ENCODE assay signal across 23 cellular contexts in genomic region chr14:93720981-93721483, GRCh38.
A peak's percentile ranks its signal among the peaks of the same experiment; 100 is the strongest.
DNase-seq lines count a peak whose midpoint lies in the region; ATAC-seq, FAIRE-seq and TF ChIP-seq lines count a peak whose summit lies in the region.
"Had no signal": no experiment of that assay in that cellular context is flagged by ENCODE, and none has a peak within 500 bp of the region (broad histone marks: within the 10 kb centered on the region; RNA-seq: fewer than 3 reads in every experiment).

No MANE protein-coding gene starts in this region.

- FAIRE-seq in pancreas (lab: Jason Lieb, UNC): no peak
- FAIRE-seq: D721Med, H1 had no signal

- H4K20me1 ChIP-seq in BLaER1 (no peaks in the 10 kb centered on the region), Karpas-422 (ENCODE audit: insufficient read depth, low read depth, low read length) (no peaks in the 10 kb centered on the region)

- TF ChIP-seq CTCF in coronary artery (IDR thresholded peaks at IDR 0.05): no peak
- no peak for TF ChIP-seq CTCF in sigmoid colon (IDR thresholded peaks at IDR 0.05)
- TF ChIP-seq CTCF in ovary (IDR thresholded peaks at IDR 0.05): no peak
- TF ChIP-seq CTCF in pancreas (IDR thresholded peaks at IDR 0.05): no peak

- H3K9ac ChIP-seq in BLaER1 (no peak overlapping the region), Karpas-422 (ENCODE audit: low read length) (no peak overlapping the region)

- no peak for TF ChIP-seq POLR2A in sigmoid colon (IDR thresholded peaks at IDR 0.05)
- no peak for TF ChIP-seq POLR2A in ovary (IDR thresholded peaks at IDR 0.05)

- H3K79me2 ChIP-seq in Karpas-422 (ENCODE audit: low read length): no peaks in the 10 kb centered on the region

- no peaks in the 10 kb centered on the region for H3K9me3 ChIP-seq in BLaER1
- no peaks in the 10 kb centered on the region for H3K9me3 ChIP-seq in sigmoid colon
- no peaks in the 10 kb centered on the region for H3K9me3 ChIP-seq in Karpas-422 (ENCODE audit: low read length)
- H3K9me3 ChIP-seq in ovary: no peaks in the 10 kb centered on the region
- no peaks in the 10 kb centered on the region for H3K9me3 ChIP-seq in pancreas

- TF ChIP-seq EP300 in sigmoid colon (IDR thresholded peaks at IDR 0.05): no peak
- TF ChIP-seq EP300 in ovary (IDR thresholded peaks at IDR 0.05): no peak

- 91 to 92% methylated on average over 13 of the region's 13 CpGs for WGBS in sigmoid colon, 2 donors
- WGBS in ovary, 3 donors: 86 to 94% (median 90%) methylated on average over 12 to 13 of the region's 13 CpGs
- 80 to 90% methylated on average over 13 of the region's 13 CpGs for WGBS in pancreas, 2 donors

- no peak overlapping the region for H2AFZ ChIP-seq in Karpas-422 (ENCODE audit: low read length)
- H2AFZ ChIP-seq: PC-9 had no signal

- H3K27me3 ChIP-seq in BLaER1 (no peaks in the 10 kb centered on the region), sigmoid colon (no peaks in the 10 kb centered on the region), Karpas-422 (ENCODE audit: low read length) (no peaks in the 10 kb centered on the region), ovary (no peaks in the 10 kb centered on the region), pancreas (no peaks in the 10 kb centered on the region)

- no peaks in the 10 kb centered on the region for H3K9me2 ChIP-seq in Karpas-422 (replicated peaks; ENCODE audit: insufficient read depth, low read length)

- no peaks in the 10 kb centered on the region for H3K36me3 ChIP-seq in BLaER1
- H3K36me3 ChIP-seq in sigmoid colon: peaks cover 0 to 21% (median 0%) of the 10 kb centered on the region in 4 donors
- H3K36me3 ChIP-seq in Karpas-422 (ENCODE audit: insufficient read depth, low read length): no peaks in the 10 kb centered on the region
- no peaks in the 10 kb centered on the region for H3K36me3 ChIP-seq in ovary
- H3K36me3 ChIP-seq in pancreas: no peaks in the 10 kb centered on the region

- peak; percentile 54 for DNase-seq in coronary artery (ENCODE audit: low spot score)
- DNase-seq in mesenteric fat pad (ENCODE audit: low spot score): peak; percentile 82
- DNase-seq in sigmoid colon: peak; percentile 53
- DNase-seq in Karpas-422: no peak
- no peak for DNase-seq in ovary
- DNase-seq in NOMO-1 treated with dmso at 0.1 percent for 144 hours (lab: John Stamatoyannopoulos, UW; ENCODE audit: unreplicated experiment): no peak
- DNase-seq in pancreas: no peak
- DNase-seq: CD4-positive, alpha-beta T cell; IMR-90; KG1; NCI-H1048; NCI-H1417; NCI-H2029 treated with DMSO at 0.1 percent for 48 hours; NCI-H446 treated with DMSO at 0.1 percent for 48 hours; NCI-H526; NCI-H82; NK-92 treated with Interleukin-12 subunit alpha and Interleukin-12 subunit beta, amount 100 ng/mL, for 24 hours; PC-9; Right ventricle myocardium superior had no signal

- H3K4me2 ChIP-seq in BLaER1: peak overlapping the region; percentile 48
- H3K4me2 ChIP-seq in Karpas-422 (ENCODE audit: low read depth, low read length, poor library complexity, severe bottlenecking): no peak overlapping the region
- H3K4me2 ChIP-seq: PC-9 had no signal

- no peak for ATAC-seq in pancreas
- ATAC-seq: HCT116 had no signal

- intact Hi-C loops in sigmoid colon (cut with DNase I) (no loop called here), ovary (cut with DNase I) (no loop called here), pancreas (cut with DNase I) (no loop called here)

- no peak overlapping the region for H3K27ac ChIP-seq in BLaER1
- H3K27ac ChIP-seq in coronary artery: no peak overlapping the region
- no peak overlapping the region for H3K27ac ChIP-seq in sigmoid colon
- H3K27ac ChIP-seq in Karpas-422 (ENCODE audit: low read length): no peak overlapping the region
- H3K27ac ChIP-seq in ovary: no peak overlapping the region
- no peak overlapping the region for H3K27ac ChIP-seq in pancreas
- H3K27ac ChIP-seq: PC-9 had no signal

- peaks cover 20% of the 10 kb centered on the region for H3K4me1 ChIP-seq in BLaER1
- no peaks in the 10 kb centered on the region for H3K4me1 ChIP-seq in sigmoid colon
- H3K4me1 ChIP-seq in Karpas-422 (ENCODE audit: low read length): no peaks in the 10 kb centered on the region
- H3K4me1 ChIP-seq in ovary (ENCODE audit: insufficient read depth): no peaks in the 10 kb centered on the region
- H3K4me1 ChIP-seq in pancreas: no peaks in the 10 kb centered on the region

- H3K4me3 ChIP-seq in BLaER1: no peak overlapping the region
- no peak overlapping the region for H3K4me3 ChIP-seq in coronary artery
- H3K4me3 ChIP-seq in sigmoid colon: no peak overlapping the region
- no peak overlapping the region for H3K4me3 ChIP-seq in Karpas-422 (ENCODE audit: low read length)
- no peak overlapping the region for H3K4me3 ChIP-seq in ovary
- no peak overlapping the region for H3K4me3 ChIP-seq in pancreas
- H3K4me3 ChIP-seq: PC-9 had no signal

Comparison
In these comparisons a context has a peak if more than half of its experiments do, and no peak if none do; other contexts are left out.
1. DNase-seq: peak in coronary artery (single experiment), mesenteric fat pad (single experiment) and sigmoid colon (single experiment); none in Karpas-422 (single experiment), ovary (0 of 5), NOMO-1 treated with dmso at 0.1 percent for 144 hours (single experiment) and pancreas (0 of 6).